Comparison of ENCODE assay signal across 1 cellular context in the genomic region with DNA sequence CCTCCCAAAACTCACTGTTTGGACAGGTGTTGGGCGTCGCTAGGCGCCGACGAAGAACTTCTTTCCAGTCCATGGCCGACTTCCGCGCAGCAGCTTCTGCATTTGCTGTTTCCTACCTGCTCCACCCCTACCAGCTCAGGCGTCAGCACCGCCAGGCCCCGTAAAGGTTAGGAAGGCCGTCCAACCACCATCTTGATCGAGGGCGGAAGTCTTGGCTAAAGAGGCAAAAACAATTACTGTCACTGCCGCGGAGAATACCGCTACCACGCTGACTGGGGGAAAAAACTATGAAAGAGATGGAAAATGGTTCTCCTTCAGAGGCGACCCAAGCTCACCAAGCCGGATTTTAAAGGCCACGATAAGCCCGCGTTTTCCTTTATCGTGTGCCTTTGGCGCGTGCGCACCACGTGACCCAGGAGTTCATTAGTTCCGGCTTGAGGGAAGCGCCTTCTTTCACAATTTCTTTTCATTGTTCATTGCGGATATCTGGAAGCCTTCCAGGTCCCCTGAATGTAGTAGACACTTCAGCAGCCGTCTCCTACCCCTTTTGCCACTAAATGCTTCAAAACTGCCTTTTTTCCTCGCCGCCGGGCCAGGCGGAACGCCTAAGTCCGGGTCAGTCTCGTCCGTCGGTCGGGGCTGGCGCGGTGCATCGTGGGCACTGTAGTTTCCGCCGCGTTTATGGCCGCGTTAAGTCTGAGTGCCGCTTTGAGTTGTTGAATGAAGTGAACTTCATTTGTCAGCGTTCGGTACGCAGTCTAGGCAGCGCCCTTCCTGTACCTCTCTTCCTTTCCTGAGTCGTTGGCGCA.
A peak's percentile ranks its signal among the peaks of the same experiment; 100 is the strongest.
TF ChIP-seq lines count a peak whose summit lies in the region.

PPP2R3C (minus strand) TSS at position 104 of the 809 bp plus-strand sequence; CDS start at position 73, 31 bp downstream.
PRORP (plus strand) TSS at position 666 of the 809 bp plus-strand sequence. CDS start 694 bp downstream, outside the sequence.

TF ChIP-seq in HepG2, 621 proteins besides CTCF, POLR2A, EP300 and RAD21 (continued from another document and continues in another):
- TF ChIP-seq HBP1 (CRISPR knock-in tag; IDR thresholded peaks at IDR 0.05; ENCODE audit: low read depth) (peak; percentile 98), ATF7 (IDR thresholded peaks at IDR 0.05) (no peak), ATF7 (CRISPR knock-in tag; IDR thresholded peaks at IDR 0.05) (peak; percentile 90), ATAD3A (CRISPR knock-in tag; IDR thresholded peaks at IDR 0.05) (0 out of 2 replicates have a peak, but pooled peaks have one; percentile 79), TCF7L2 (IDR thresholded peaks at IDR 0.05; ENCODE audit: low read depth, low read length) (no peak), TARDBP (CRISPR knock-in tag; IDR thresholded peaks at IDR 0.05) (0 out of 2 replicates have a peak, but pooled peaks have one; percentile 10), ZBTB21 (CRISPR knock-in tag; IDR thresholded peaks at IDR 0.05) (peak; percentile 73), SMAD1 (CRISPR knock-in tag; IDR thresholded peaks at IDR 0.05; ENCODE audit: borderline replicate concordance, low read depth) (peak; percentile 82; the same call in 1 of the 2 replicates), FOXK1 (CRISPR knock-in tag; IDR thresholded peaks at IDR 0.05; ENCODE audit: borderline replicate concordance, low read depth) (peak; percentile 69), SNRNP70 (IDR thresholded peaks at IDR 0.05; ENCODE audit: low read depth, low read length) (no peak), ZNF207 (IDR thresholded peaks at IDR 0.05; ENCODE audit: borderline replicate concordance) (no peak), NFKBIZ (CRISPR knock-in tag; IDR thresholded peaks at IDR 0.05) (peak; percentile 88), PPARG (CRISPR knock-in tag; conservative IDR thresholded peaks at IDR 0.05) (peak; percentile 54), YY1 (IDR thresholded peaks at IDR 0.05; ENCODE audit: insufficient read depth, insufficient replicate concordance, low read depth, low read length) (peak; percentile 99), CCDC6 (CRISPR knock-in tag; IDR thresholded peaks at IDR 0.05) (peak; percentile 97), ZNF350 (CRISPR knock-in tag; IDR thresholded peaks at IDR 0.05; ENCODE audit: borderline replicate concordance, low read depth) (peak; percentile 100), ZC3H13 (CRISPR knock-in tag; IDR thresholded peaks at IDR 0.05) (peak; percentile 88), TRAFD1 (CRISPR knock-in tag; IDR thresholded peaks at IDR 0.05; ENCODE audit: borderline replicate concordance) (peak; percentile 97), NR1H2 (CRISPR knock-in tag; IDR thresholded peaks at IDR 0.05; ENCODE audit: borderline replicate concordance, low read depth) (peak; percentile 86; the same call in 1 of the 2 replicates), NBN (conservative IDR thresholded peaks at IDR 0.05) (no peak), HDAC2 (CRISPR knock-in tag; IDR thresholded peaks at IDR 0.05) (peak; percentile 74), BCL6 (CRISPR knock-in tag; IDR thresholded peaks at IDR 0.05) (peak; percentile 43), MYPOP (CRISPR knock-in tag; IDR thresholded peaks at IDR 0.05) (peak; percentile 95; the same call in 1 of the 2 replicates), TCF12 (IDR thresholded peaks at IDR 0.05) (no peak), TCF12 (CRISPR knock-in tag; IDR thresholded peaks at IDR 0.05) (peak; percentile 90; the same call in 1 of the 2 replicates), FOXP4 (CRISPR knock-in tag; IDR thresholded peaks at IDR 0.05) (peak; percentile 76), ISL2 (CRISPR knock-in tag; IDR thresholded peaks at IDR 0.05) (peak; percentile 68), ZNF652 (CRISPR knock-in tag; IDR thresholded peaks at IDR 0.05; ENCODE audit: borderline replicate concordance, low read depth) (peak; percentile 59), IKZF4 (CRISPR knock-in tag; IDR thresholded peaks at IDR 0.05; ENCODE audit: borderline replicate concordance, low read depth, not compliant biosample characterization) (peak; percentile 80), KLF6 (CRISPR knock-in tag; IDR thresholded peaks at IDR 0.05) (peak; percentile 85), MYC (CRISPR knock-in tag; IDR thresholded peaks at IDR 0.05; ENCODE audit: borderline replicate concordance) (peak; percentile 99), HMGXB4 (CRISPR knock-in tag; IDR thresholded peaks at IDR 0.05; ENCODE audit: borderline replicate concordance in 1 of 2, low read depth in 1 of 2) (peak; percentile 82 to 95), AHR (CRISPR knock-in tag; IDR thresholded peaks at IDR 0.05) (peak; percentile 91), ZNF563 (CRISPR knock-in tag; IDR thresholded peaks at IDR 0.05) (peak; percentile 98), KAT2B (IDR thresholded peaks at IDR 0.05; ENCODE audit: borderline replicate concordance, low read depth, low read length) (0 out of 2 replicates have a peak, but pooled peaks have one; percentile 28)
- TF ChIP-seq, protein P1, sequence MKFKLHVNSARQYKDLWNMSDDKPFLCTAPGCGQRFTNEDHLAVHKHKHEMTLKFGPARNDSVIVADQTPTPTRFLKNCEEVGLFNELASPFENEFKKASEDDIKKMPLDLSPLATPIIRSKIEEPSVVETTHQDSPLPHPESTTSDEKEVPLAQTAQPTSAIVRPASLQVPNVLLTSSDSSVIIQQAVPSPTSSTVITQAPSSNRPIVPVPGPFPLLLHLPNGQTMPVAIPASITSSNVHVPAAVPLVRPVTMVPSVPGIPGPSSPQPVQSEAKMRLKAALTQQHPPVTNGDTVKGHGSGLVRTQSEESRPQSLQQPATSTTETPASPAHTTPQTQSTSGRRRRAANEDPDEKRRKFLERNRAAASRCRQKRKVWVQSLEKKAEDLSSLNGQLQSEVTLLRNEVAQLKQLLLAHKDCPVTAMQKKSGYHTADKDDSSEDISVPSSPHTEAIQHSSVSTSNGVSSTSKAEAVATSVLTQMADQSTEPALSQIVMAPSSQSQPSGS (CRISPR knock-in tag; IDR thresholded peaks at IDR 0.05): peak; percentile 72
- TF ChIP-seq, protein P2, sequence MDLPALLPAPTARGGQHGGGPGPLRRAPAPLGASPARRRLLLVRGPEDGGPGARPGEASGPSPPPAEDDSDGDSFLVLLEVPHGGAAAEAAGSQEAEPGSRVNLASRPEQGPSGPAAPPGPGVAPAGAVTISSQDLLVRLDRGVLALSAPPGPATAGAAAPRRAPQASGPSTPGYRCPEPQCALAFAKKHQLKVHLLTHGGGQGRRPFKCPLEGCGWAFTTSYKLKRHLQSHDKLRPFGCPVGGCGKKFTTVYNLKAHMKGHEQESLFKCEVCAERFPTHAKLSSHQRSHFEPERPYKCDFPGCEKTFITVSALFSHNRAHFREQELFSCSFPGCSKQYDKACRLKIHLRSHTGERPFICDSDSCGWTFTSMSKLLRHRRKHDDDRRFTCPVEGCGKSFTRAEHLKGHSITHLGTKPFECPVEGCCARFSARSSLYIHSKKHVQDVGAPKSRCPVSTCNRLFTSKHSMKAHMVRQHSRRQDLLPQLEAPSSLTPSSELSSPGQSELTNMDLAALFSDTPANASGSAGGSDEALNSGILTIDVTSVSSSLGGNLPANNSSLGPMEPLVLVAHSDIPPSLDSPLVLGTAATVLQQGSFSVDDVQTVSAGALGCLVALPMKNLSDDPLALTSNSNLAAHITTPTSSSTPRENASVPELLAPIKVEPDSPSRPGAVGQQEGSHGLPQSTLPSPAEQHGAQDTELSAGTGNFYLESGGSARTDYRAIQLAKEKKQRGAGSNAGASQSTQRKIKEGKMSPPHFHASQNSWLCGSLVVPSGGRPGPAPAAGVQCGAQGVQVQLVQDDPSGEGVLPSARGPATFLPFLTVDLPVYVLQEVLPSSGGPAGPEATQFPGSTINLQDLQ (CRISPR knock-in tag; IDR thresholded peaks at IDR 0.05): peak; percentile 91
- TF ChIP-seq, protein P3, sequence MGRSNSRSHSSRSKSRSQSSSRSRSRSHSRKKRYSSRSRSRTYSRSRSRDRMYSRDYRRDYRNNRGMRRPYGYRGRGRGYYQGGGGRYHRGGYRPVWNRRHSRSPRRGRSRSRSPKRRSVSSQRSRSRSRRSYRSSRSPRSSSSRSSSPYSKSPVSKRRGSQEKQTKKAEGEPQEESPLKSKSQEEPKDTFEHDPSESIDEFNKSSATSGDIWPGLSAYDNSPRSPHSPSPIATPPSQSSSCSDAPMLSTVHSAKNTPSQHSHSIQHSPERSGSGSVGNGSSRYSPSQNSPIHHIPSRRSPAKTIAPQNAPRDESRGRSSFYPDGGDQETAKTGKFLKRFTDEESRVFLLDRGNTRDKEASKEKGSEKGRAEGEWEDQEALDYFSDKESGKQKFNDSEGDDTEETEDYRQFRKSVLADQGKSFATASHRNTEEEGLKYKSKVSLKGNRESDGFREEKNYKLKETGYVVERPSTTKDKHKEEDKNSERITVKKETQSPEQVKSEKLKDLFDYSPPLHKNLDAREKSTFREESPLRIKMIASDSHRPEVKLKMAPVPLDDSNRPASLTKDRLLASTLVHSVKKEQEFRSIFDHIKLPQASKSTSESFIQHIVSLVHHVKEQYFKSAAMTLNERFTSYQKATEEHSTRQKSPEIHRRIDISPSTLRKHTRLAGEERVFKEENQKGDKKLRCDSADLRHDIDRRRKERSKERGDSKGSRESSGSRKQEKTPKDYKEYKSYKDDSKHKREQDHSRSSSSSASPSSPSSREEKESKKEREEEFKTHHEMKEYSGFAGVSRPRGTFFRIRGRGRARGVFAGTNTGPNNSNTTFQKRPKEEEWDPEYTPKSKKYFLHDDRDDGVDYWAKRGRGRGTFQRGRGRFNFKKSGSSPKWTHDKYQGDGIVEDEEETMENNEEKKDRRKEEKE (IDR thresholded peaks at IDR 0.05): no peak
- TF ChIP-seq, protein P4, sequence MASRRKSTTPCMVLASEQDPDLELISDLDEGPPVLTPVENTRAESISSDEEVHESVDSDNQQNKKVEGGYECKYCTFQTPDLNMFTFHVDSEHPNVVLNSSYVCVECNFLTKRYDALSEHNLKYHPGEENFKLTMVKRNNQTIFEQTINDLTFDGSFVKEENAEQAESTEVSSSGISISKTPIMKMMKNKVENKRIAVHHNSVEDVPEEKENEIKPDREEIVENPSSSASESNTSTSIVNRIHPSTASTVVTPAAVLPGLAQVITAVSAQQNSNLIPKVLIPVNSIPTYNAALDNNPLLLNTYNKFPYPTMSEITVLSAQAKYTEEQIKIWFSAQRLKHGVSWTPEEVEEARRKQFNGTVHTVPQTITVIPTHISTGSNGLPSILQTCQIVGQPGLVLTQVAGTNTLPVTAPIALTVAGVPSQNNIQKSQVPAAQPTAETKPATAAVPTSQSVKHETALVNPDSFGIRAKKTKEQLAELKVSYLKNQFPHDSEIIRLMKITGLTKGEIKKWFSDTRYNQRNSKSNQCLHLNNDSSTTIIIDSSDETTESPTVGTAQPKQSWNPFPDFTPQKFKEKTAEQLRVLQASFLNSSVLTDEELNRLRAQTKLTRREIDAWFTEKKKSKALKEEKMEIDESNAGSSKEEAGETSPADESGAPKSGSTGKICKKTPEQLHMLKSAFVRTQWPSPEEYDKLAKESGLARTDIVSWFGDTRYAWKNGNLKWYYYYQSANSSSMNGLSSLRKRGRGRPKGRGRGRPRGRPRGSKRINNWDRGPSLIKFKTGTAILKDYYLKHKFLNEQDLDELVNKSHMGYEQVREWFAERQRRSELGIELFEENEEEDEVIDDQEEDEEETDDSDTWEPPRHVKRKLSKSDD (CRISPR knock-in tag; IDR thresholded peaks at IDR 0.05; ENCODE audit: low read depth): peak; percentile 99
